In the genomic region with DNA sequence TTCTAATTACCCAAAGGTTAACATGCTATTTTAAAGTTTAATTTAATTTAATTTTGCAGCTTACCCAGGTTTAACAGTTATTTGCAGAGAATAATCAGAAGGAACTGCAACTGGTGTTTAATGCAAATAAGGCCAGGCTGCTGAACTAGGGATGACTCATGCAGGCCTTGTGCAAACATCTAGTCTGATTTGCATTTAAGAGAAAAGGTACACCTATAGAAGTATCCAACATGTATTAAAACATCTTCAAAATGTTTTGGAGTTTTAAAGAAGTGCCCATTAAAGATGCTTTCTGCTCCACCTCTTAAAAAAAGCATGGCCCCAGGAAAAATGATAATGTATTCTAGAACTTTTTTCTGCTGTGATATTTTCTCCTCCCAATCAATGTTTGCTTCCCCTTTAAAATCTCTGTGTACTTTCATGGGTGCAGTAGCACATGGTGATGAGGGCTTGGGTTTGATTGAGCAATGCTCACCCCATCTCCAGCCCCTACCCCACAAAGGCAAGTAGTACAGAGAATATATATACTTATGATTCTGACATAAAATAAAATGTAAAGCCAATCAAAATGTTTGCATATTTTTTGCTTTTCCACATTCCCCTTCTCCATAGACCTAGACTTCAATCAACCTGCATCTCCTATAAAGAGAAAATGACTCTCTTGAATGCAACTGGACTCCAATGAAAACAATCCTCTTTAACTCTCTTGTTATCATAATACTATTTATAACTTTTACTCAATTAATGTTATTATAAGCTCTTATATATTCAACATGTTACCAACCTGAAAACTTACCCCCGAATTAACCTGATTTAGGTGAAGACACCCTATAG, we compare ENCODE assay signal across 8 cellular contexts. TPM values are rescaled to one million over a fixed set of nuclear protein-coding genes. Genes with fewer than 3 reads are reported as not detected.
DNase-seq lines count a peak whose midpoint lies in the region; ATAC-seq and TF ChIP-seq lines count a peak whose summit lies in the region.

No MANE protein-coding gene starts in this region.

- peaks cover 3% of the 10 kb centered on the region for H3K36me3 Mint-ChIP-seq in T-cell
- no peaks in the 10 kb centered on the region for H3K36me3 Mint-ChIP-seq in activated T-cell treated with anti-CD3 and anti-CD28 coated beads, Interleukin-2, amount 50 U/mL, for 4 hours (ENCODE audit: insufficient read depth)

- H3K79me2 ChIP-seq in fibroblast of lung (ENCODE audit: control insufficient read depth, insufficient read depth, low read length), result peaks cover 91% of the 10 kb centered on the region

- H4K20me1 ChIP-seq in fibroblast of lung (ENCODE audit: control insufficient read depth, extremely low read depth, insufficient read depth, low read length), result no peaks in the 10 kb centered on the region

- H3K4me1 ChIP-seq in fibroblast of lung (ENCODE audit: control insufficient read depth, extremely low read depth, insufficient read depth, low read length), result peaks cover 7% of the 10 kb centered on the region

- no peak overlapping the region for H3K27ac Mint-ChIP-seq in T-cell

- no peaks in the 10 kb centered on the region for H3K27me3 Mint-ChIP-seq in T-cell
- no peaks in the 10 kb centered on the region for H3K27me3 Mint-ChIP-seq in activated T-cell treated with anti-CD3 and anti-CD28 coated beads, Interleukin-2, amount 50 U/mL, for 4 hours (ENCODE audit: low read depth)

- CTCF ChIA-PET in T-cell (lab: Charles Lee), result interaction anchor here in 1 of 2 donors (0.6 kb wide), 1 partner anchor 80 kb away, joined by 3 read pairs; no protein-coding TSS in a partner anchor

- no peak overlapping the region for H3K9ac ChIP-seq in fibroblast of lung (ENCODE audit: insufficient read depth, low read length)

- H2AFZ ChIP-seq in fibroblast of lung (ENCODE audit: low read length), result no peak overlapping the region

- POLR2A ChIA-PET in T-cell (lab: Charles Lee), result no interaction called here

- H3K4me2 ChIP-seq in fibroblast of lung (ENCODE audit: extremely low read depth, insufficient read depth, low read length), result no peak overlapping the region

- H3K9me3 ChIP-seq in fibroblast of lung (ENCODE audit: control insufficient read depth, insufficient read depth, low read depth, low read length), result no peaks in the 10 kb centered on the region

- no peak overlapping the region for H3K27ac ChIP-seq in fibroblast of lung (ENCODE audit: insufficient read depth, low read length)

- no peaks in the 10 kb centered on the region for H3K9me3 Mint-ChIP-seq in T-cell
- peaks cover 4% of the 10 kb centered on the region for H3K9me3 Mint-ChIP-seq in activated T-cell treated with anti-CD3 and anti-CD28 coated beads, Interleukin-2, amount 50 U/mL, for 4 hours

- H3K4me3 Mint-ChIP-seq in T-cell, result no peak overlapping the region
- no peak overlapping the region for H3K4me3 Mint-ChIP-seq in activated T-cell treated with anti-CD3 and anti-CD28 coated beads, Interleukin-2, amount 50 U/mL, for 4 hours

- H3K4me3 ChIP-seq in fibroblast of lung (replicated peaks in 1 of 4; ENCODE audit: control extremely low read depth in 1 of 4, insufficient read depth in 1 of 4, low read depth in 3 of 4, low read length in 4 of 4), result no peak overlapping the region

- ATAC-seq in HG03045 (IDR thresholded peaks at IDR 0.05; ENCODE audit: unreplicated experiment) (peak; percentile 96), T-cell (replicated peaks in 1 of 4) (no peak)
- ATAC-seq in activated T-cell treated with anti-CD3 and anti-CD28 coated beads, Interleukin-2, amount 50 U/mL, for 4 hours, result no peak

- peak; percentile 84 for DNase-seq in NCI-H2107 treated with DMSO at 0.1 percent for 48 hours (lab: John Stamatoyannopoulos, UW; ENCODE audit: unreplicated experiment)
- DNase-seq in NCI-H2107 (lab: John Stamatoyannopoulos, UW), result no peak
- DNase-seq in NCI-H526 (lab: John Stamatoyannopoulos, UW), result peak; percentile 83
- peak; percentile 69 for DNase-seq in fibroblast of lung (ENCODE audit: low read depth in 2 of 2)
- DNase-seq in foreskin melanocyte, result no peak
- no peak for DNase-seq in T-cell
- DNase-seq in activated T-cell treated with anti-CD3 and anti-CD28 coated beads, Interleukin-2, amount 50 U/mL, for 4 hours, result no peak

- peaks cover 0 to 6% (median 0%) of the 10 kb centered on the region in 3 donors for H3K4me1 Mint-ChIP-seq in T-cell
- peaks cover 1% of the 10 kb centered on the region for H3K4me1 Mint-ChIP-seq in activated T-cell treated with anti-CD3 and anti-CD28 coated beads, Interleukin-2, amount 50 U/mL, for 4 hours (ENCODE audit: low read depth)

- no peaks in the 10 kb centered on the region for H3K27me3 ChIP-seq in fibroblast of lung (ENCODE audit: control insufficient read depth, insufficient read depth, low read length)

- H3K36me3 ChIP-seq in fibroblast of lung (ENCODE audit: control insufficient read depth, insufficient read depth, low read length), result no peaks in the 10 kb centered on the region

- TF ChIP-seq CTCF in fibroblast of lung (conservative IDR thresholded peaks at IDR 0.05 in 1 of 2, IDR thresholded peaks at IDR 0.05 in 1 of 2; ENCODE audit: low read depth in 1 of 2, low read length in 2 of 2), result no peak

RNA-seq across cellular contexts. Expression of a gene that starts 54.1 kb away (rescaled TPM):
- total RNA-seq in fibroblast of lung (53.4 and 109 TPM in 2 replicates), T-cell (under 1 TPM in 3 of 5 donors, not detected in 2; 0.35 to 0.46 (median 0.44) TPM)
- polyA plus RNA-seq in fibroblast of lung, result 125 and 153 TPM in 2 replicates
- polyA plus RNA-seq in fibroblast of lung (2012), result 58.7 and 73.2 TPM in 2 replicates
- polyA minus RNA-seq in fibroblast of lung (ENCODE audit: low replicate concordance), result 71.4 and 106 TPM in 2 replicates
- total RNA-seq in activated T-cell treated with anti-CD3 and anti-CD28 coated beads, Interleukin-2, amount 50 U/mL, for 4 hours, result under 1 TPM; 0.13 to 0.22 (median 0.15) TPM

Comparison
In these comparisons a context has a peak if more than half of its experiments do, and no peak if none do; other contexts are left out.
1. DNase-seq: peak in NCI-H2107 treated with DMSO at 0.1 percent for 48 hours (single experiment), NCI-H526 (2 of 2) and fibroblast of lung (2 of 2); none in NCI-H2107 (single experiment), foreskin melanocyte (single experiment), T-cell (0 of 34) and activated T-cell treated with anti-CD3 and anti-CD28 coated beads, Interleukin-2, amount 50 U/mL, for 4 hours (single experiment).
2. RNA of a gene that starts 54.1 kb away (total RNA-seq): 53.4 to 109 TPM in fibroblast of lung; 0.35 to 0.46 TPM in T-cell and 0.13 to 0.22 TPM in activated T-cell treated with anti-CD3 and anti-CD28 coated beads, Interleukin-2, amount 50 U/mL, for 4 hours; every median in the first group is over 10 times any median in the second.